In genomic region chr18:3916082-3916481, GRCh38 we compare ENCODE assay signal across 24 cellular contexts.
A peak's percentile ranks its signal among the peaks of the same experiment; 100 is the strongest.
DNase-seq lines count a peak whose midpoint lies in the region; ATAC-seq, FAIRE-seq and TF ChIP-seq lines count a peak whose summit lies in the region.
"Had no signal": no experiment of that assay in that cellular context is flagged by ENCODE, and none has a peak within 500 bp of the region (broad histone marks: within the 10 kb centered on the region; RNA-seq: fewer than 3 reads in every experiment).

No MANE protein-coding gene starts in this region.

- WGBS in aorta, 2 donors = 25 to 26% methylated on average over 7 of the region's 7 CpGs

- intact Hi-C loops in Right ventricle myocardium superior (cut with DNase I) = loop anchor here (5.0 kb wide), 1 partner anchor 51 kb away; no protein-coding TSS in a partner anchor
- intact Hi-C loops in aorta (cut with DNase I) = no loop called here
- intact Hi-C loops in natural killer cell (cut with micrococcal nuclease) = no loop called here

- no peaks in the 10 kb centered on the region for H3K4me1 ChIP-seq in right atrium auricular region
- H3K4me1 ChIP-seq in keratinocyte (ENCODE audit: control insufficient read depth, extremely low read depth, insufficient read depth, low read length) = peaks cover 14% of the 10 kb centered on the region
- H3K4me1 ChIP-seq in aorta (ENCODE audit: control insufficient read depth in 1 of 2, insufficient read depth in 2 of 2, low read length in 2 of 2) = peaks cover 0 to 3% of the 10 kb centered on the region in 2 donors
- H3K4me1 ChIP-seq: body of pancreas, parathyroid adenoma had no signal

- H3K9me3 Mint-ChIP-seq in stimulated activated naive B cell treated with anti-CD40 and anti-IgM and Interleukin-4, amounts not matched to agents 10 μg/mL and 1 μg/mL and 100 μg/mL, for 72 hours = peaks cover 0 to 1% of the 10 kb centered on the region in 2 donors
- H3K9me3 Mint-ChIP-seq in natural killer cell = peaks cover 2% of the 10 kb centered on the region in 2 donors
- H3K9me3 Mint-ChIP-seq: activated B cell treated with CpG ODN at 0.5 μM for 24 hours; activated naive CD4-positive, alpha-beta T cell treated with anti-CD3 and anti-CD28 coated beads, Interleukin-2, amount 50 U/mL, for 72 hours; activated T-cell treated with anti-CD3 and anti-CD28 coated beads, Interleukin-2, amount 50 U/mL, for 4 hours; naive thymus-derived CD4-positive, alpha-beta T cell had no signal

- H4K20me1 ChIP-seq in keratinocyte (ENCODE audit: control insufficient read depth, extremely low read depth, insufficient read depth, low read length) = no peaks in the 10 kb centered on the region

- H3K27me3 Mint-ChIP-seq in stimulated activated naive B cell treated with anti-CD40 and anti-IgM and Interleukin-4, amounts not matched to agents 10 μg/mL and 1 μg/mL and 100 μg/mL, for 72 hours = peaks cover 4 to 12% of the 10 kb centered on the region in 2 donors
- peaks cover 0 to 3% of the 10 kb centered on the region in 2 donors for H3K27me3 Mint-ChIP-seq in natural killer cell (ENCODE audit: low read depth in 2 of 2)
- H3K27me3 Mint-ChIP-seq: activated B cell treated with CpG ODN at 0.5 μM for 24 hours had no signal

- H3K4me3 Mint-ChIP-seq in stimulated activated naive B cell treated with anti-CD40 and anti-IgM and Interleukin-4, amounts not matched to agents 10 μg/mL and 1 μg/mL and 100 μg/mL, for 72 hours = no peak overlapping the region
- H3K4me3 Mint-ChIP-seq in natural killer cell = no peak overlapping the region
- H3K4me3 Mint-ChIP-seq: activated B cell treated with CpG ODN at 0.5 μM for 24 hours; activated CD8-positive, alpha-beta T cell treated with anti-CD3 and anti-CD28 coated beads, Interleukin-2, amount 10 ng/mL, durations not matched to agents 7 days and 5 days; activated T-cell treated with anti-CD3 and anti-CD28 coated beads, Interleukin-2, amount 50 U/mL, for 4 hours; naive thymus-derived CD4-positive, alpha-beta T cell had no signal

- no peaks in the 10 kb centered on the region for H3K4me1 Mint-ChIP-seq in stimulated activated naive B cell treated with anti-CD40 and anti-IgM and Interleukin-4, amounts not matched to agents 10 μg/mL and 1 μg/mL and 100 μg/mL, for 72 hours
- H3K4me1 Mint-ChIP-seq in natural killer cell = no peaks in the 10 kb centered on the region
- H3K4me1 Mint-ChIP-seq: activated B cell treated with CpG ODN at 0.5 μM for 24 hours; naive thymus-derived CD4-positive, alpha-beta T cell had no signal

- H3K4me3 ChIP-seq in right atrium auricular region (no peak overlapping the region), bronchial epithelial cell (ENCODE audit: low read depth, low read length) (no peak overlapping the region), keratinocyte (ENCODE audit: control insufficient read depth in 2 of 3, extremely low read depth in 1 of 3, insufficient read depth in 2 of 3, low read depth in 1 of 3, low read length in 3 of 3) (no peak overlapping the region), aorta (ENCODE audit: low read length in 2 of 2) (no peak overlapping the region)
- H3K4me3 ChIP-seq: body of pancreas, thoracic aorta had no signal

- H2AFZ ChIP-seq in keratinocyte (ENCODE audit: control insufficient read depth, low read length) = no peak overlapping the region
- H2AFZ ChIP-seq: parathyroid adenoma had no signal

- H3K27ac ChIP-seq in right atrium auricular region = no peak overlapping the region
- H3K27ac ChIP-seq in keratinocyte (ENCODE audit: control insufficient read depth, insufficient read depth, low read length) = no peak overlapping the region
- H3K27ac ChIP-seq in aorta (ENCODE audit: low read depth in 1 of 2, low read length in 2 of 2) = no peak overlapping the region
- H3K27ac ChIP-seq: body of pancreas, C4-2B, parathyroid adenoma, thoracic aorta had no signal

- FAIRE-seq in bronchial epithelial cell (lab: Jason Lieb, UNC) (peak; percentile 64), keratinocyte (lab: Jason Lieb, UNC) (peak; percentile 20)
- FAIRE-seq: small intestine had no signal

- DNase-seq in Right ventricle myocardium superior = no peak
- DNase-seq in right atrium auricular region (ENCODE audit: low spot score) = no peak
- DNase-seq in bronchial epithelial cell (ENCODE audit: low read depth) = no peak
- DNase-seq in keratinocyte (ENCODE audit: low read depth, low spot score) = no peak
- no peak for DNase-seq in aorta
- DNase-seq in stimulated activated naive B cell treated with anti-CD40 and anti-IgM and Interleukin-4, amounts not matched to agents 10 μg/mL and 1 μg/mL and 100 μg/mL, for 72 hours = no peak
- no peak for DNase-seq in natural killer cell
- DNase-seq in cortex of kidney (lab: John Stamatoyannopoulos, UW) = no peak
- DNase-seq: activated B cell treated with CpG ODN at 0.5 μM for 24 hours; activated CD8-positive, alpha-beta T cell treated with anti-CD3 and anti-CD28 coated beads, Interleukin-2, amount 10 ng/mL, durations not matched to agents 7 days and 5 days; activated T-cell treated with anti-CD3 and anti-CD28 coated beads, Interleukin-2, amount 50 U/mL, for 4 hours; body of pancreas; DMS53; naive thymus-derived CD4-positive, alpha-beta T cell; NCI-H1105 treated with DMSO at 0.1 percent for 48 hours; SHP77; small intestine; stimulated activated CD4-positive, alpha-beta T cell treated with anti-CD3 and anti-CD28 coated beads, Interleukin-4, amount 100 ng/mL, for 24 hours; T-helper 1 cell had no signal

- H3K27me3 ChIP-seq in right atrium auricular region = no peaks in the 10 kb centered on the region
- H3K27me3 ChIP-seq in bronchial epithelial cell (ENCODE audit: control insufficient read depth, insufficient read depth, low read length) = no peaks in the 10 kb centered on the region
- H3K27me3 ChIP-seq in keratinocyte (ENCODE audit: control insufficient read depth, extremely low read depth, insufficient read depth, low read length) = no peaks in the 10 kb centered on the region
- no peaks in the 10 kb centered on the region for H3K27me3 ChIP-seq in aorta (ENCODE audit: control insufficient read depth in 1 of 2, insufficient read depth in 2 of 2, low read length in 1 of 2)
- H3K27me3 ChIP-seq: body of pancreas had no signal

- no peak overlapping the region for H3K4me2 ChIP-seq in keratinocyte (ENCODE audit: control insufficient read depth, extremely low read depth, insufficient read depth, low read depth, low read length)

- TF ChIP-seq CTCF in right atrium auricular region (IDR thresholded peaks at IDR 0.05) = no peak
- no peak for TF ChIP-seq CTCF in bronchial epithelial cell (IDR thresholded peaks at IDR 0.05; ENCODE audit: insufficient read depth, low read length, severe bottlenecking)
- TF ChIP-seq CTCF in keratinocyte (optimal IDR thresholded peaks at IDR 0.05 in 1 of 3, IDR thresholded peaks at IDR 0.05 in 1 of 3, conservative IDR thresholded peaks at IDR 0.05 in 1 of 3; ENCODE audit: extremely low read depth in 1 of 3, insufficient read depth in 2 of 3, low read length in 3 of 3) = no peak
- no peak for TF ChIP-seq CTCF in natural killer cell (IDR thresholded peaks at IDR 0.05)

- no peak overlapping the region for H3K9ac ChIP-seq in keratinocyte (ENCODE audit: control insufficient read depth, extremely low read depth, insufficient read depth, low read length)
- H3K9ac ChIP-seq: parathyroid adenoma had no signal

- no peaks in the 10 kb centered on the region for H3K79me2 ChIP-seq in keratinocyte (ENCODE audit: control insufficient read depth, insufficient read depth, low read length)
- H3K79me2 ChIP-seq: parathyroid adenoma had no signal

- H3K27ac Mint-ChIP-seq in stimulated activated naive B cell treated with anti-CD40 and anti-IgM and Interleukin-4, amounts not matched to agents 10 μg/mL and 1 μg/mL and 100 μg/mL, for 72 hours = no peak overlapping the region
- no peak overlapping the region for H3K27ac Mint-ChIP-seq in natural killer cell
- H3K27ac Mint-ChIP-seq: activated B cell treated with CpG ODN at 0.5 μM for 24 hours; activated CD8-positive, alpha-beta T cell treated with anti-CD3 and anti-CD28 coated beads, Interleukin-2, amount 10 ng/mL, durations not matched to agents 7 days and 5 days; activated naive CD4-positive, alpha-beta T cell treated with anti-CD3 and anti-CD28 coated beads, Interleukin-2, amount 50 U/mL, for 72 hours; naive thymus-derived CD4-positive, alpha-beta T cell had no signal

- H3K36me3 Mint-ChIP-seq in stimulated activated naive B cell treated with anti-CD40 and anti-IgM and Interleukin-4, amounts not matched to agents 10 μg/mL and 1 μg/mL and 100 μg/mL, for 72 hours = no peaks in the 10 kb centered on the region
- no peaks in the 10 kb centered on the region for H3K36me3 Mint-ChIP-seq in natural killer cell
- H3K36me3 Mint-ChIP-seq: activated naive CD4-positive, alpha-beta T cell treated with anti-CD3 and anti-CD28 coated beads, Interleukin-2, amount 50 U/mL, for 72 hours; naive thymus-derived CD4-positive, alpha-beta T cell had no signal

- H3K9me3 ChIP-seq in right atrium auricular region (no peaks in the 10 kb centered on the region), keratinocyte (ENCODE audit: control insufficient read depth, low read depth, low read length) (no peaks in the 10 kb centered on the region), aorta (ENCODE audit: control insufficient read depth, low read length) (no peaks in the 10 kb centered on the region)
- H3K9me3 ChIP-seq: body of pancreas, thoracic aorta had no signal

- ATAC-seq in Right ventricle myocardium superior (ENCODE audit: poor library complexity) (peak; percentile 45), aorta (ENCODE audit: low FRiP score) (no peak), natural killer cell (no peak)
- no peak for ATAC-seq in stimulated activated naive B cell treated with anti-CD40 and anti-IgM and Interleukin-4, amounts not matched to agents 10 μg/mL and 1 μg/mL and 100 μg/mL, for 72 hours (replicated peaks)
- ATAC-seq: activated CD8-positive, alpha-beta T cell treated with anti-CD3 and anti-CD28 coated beads, Interleukin-2, amount 10 ng/mL, durations not matched to agents 7 days and 5 days; activated naive CD4-positive, alpha-beta T cell treated with anti-CD3 and anti-CD28 coated beads, Interleukin-2, amount 50 U/mL, for 72 hours; activated T-cell treated with anti-CD3 and anti-CD28 coated beads, Interleukin-2, amount 50 U/mL, for 4 hours; body of pancreas; esophagus mucosa; naive thymus-derived CD4-positive, alpha-beta T cell had no signal

- H3K9me1 ChIP-seq in keratinocyte (ENCODE audit: control insufficient read depth, extremely low read depth, insufficient read depth, low read length) = no peaks in the 10 kb centered on the region

- H3K36me3 ChIP-seq in right atrium auricular region = no peaks in the 10 kb centered on the region
- H3K36me3 ChIP-seq in bronchial epithelial cell (ENCODE audit: control insufficient read depth, insufficient read depth, low read length) = no peaks in the 10 kb centered on the region
- H3K36me3 ChIP-seq in keratinocyte (ENCODE audit: control insufficient read depth in 2 of 2, extremely low read depth in 1 of 2, insufficient read depth in 2 of 2, low read length in 2 of 2) = no peaks in the 10 kb centered on the region
- no peaks in the 10 kb centered on the region for H3K36me3 ChIP-seq in aorta (ENCODE audit: control insufficient read depth in 1 of 2, insufficient read depth in 2 of 2, low read length in 1 of 2)
- H3K36me3 ChIP-seq: thoracic aorta had no signal

- dilution Hi-C loops in keratinocyte (cut with MboI; ENCODE audit: extremely low pct_ligation_motif_present, low sequenced_read_pairs) = no loop called here
